ENCODE assay signal across 1 cellular context in the genomic region with DNA sequence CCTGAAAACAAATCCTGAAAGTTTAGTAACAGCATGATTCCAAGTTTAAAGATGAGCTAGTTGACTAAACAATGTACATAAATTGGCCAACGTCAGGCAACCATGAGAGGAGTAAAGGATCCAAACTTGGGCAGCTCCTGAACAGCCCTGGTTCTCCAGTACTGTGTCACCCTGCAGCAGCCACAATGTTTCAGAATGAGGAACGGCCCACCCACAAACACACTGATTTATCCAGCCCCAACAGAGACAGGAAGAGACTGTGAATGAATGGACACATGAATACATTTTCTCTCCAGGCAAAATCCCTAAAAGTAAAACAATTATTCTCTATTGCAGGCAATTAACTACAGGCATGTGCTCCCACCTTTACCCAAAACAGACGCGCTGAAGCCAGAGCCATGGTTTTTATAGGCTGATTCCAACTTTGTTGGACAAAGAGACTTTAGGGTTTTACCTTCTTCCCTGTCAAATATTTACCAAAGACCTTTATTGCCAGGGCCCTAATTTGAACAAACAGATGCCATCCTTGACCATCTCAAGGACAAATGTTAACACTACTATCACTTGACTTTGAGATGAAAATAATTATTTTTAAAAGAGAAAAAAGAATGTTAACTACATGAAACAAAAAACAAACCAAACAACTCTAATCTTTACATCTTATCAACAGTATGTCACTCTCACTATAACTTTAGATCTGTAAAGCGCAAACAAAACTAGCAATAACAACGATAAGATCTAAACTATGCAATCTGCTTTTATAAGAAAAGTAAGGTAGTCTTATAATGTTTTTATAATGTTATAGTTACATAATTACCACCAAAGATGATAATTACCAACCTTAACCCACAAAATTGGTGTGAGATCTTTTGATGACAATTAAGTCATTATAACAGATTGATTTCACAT.
TF ChIP-seq lines count a peak whose summit lies in the region.

No MANE protein-coding gene starts in this region.

TF ChIP-seq in liver, 16 proteins besides CTCF, POLR2A, EP300 and RAD21 (continued from another document):
- peak; percentile 13 to 38 for TF ChIP-seq HNF4A (conservative IDR thresholded peaks at IDR 0.05)
- TF ChIP-seq, protein P1, sequence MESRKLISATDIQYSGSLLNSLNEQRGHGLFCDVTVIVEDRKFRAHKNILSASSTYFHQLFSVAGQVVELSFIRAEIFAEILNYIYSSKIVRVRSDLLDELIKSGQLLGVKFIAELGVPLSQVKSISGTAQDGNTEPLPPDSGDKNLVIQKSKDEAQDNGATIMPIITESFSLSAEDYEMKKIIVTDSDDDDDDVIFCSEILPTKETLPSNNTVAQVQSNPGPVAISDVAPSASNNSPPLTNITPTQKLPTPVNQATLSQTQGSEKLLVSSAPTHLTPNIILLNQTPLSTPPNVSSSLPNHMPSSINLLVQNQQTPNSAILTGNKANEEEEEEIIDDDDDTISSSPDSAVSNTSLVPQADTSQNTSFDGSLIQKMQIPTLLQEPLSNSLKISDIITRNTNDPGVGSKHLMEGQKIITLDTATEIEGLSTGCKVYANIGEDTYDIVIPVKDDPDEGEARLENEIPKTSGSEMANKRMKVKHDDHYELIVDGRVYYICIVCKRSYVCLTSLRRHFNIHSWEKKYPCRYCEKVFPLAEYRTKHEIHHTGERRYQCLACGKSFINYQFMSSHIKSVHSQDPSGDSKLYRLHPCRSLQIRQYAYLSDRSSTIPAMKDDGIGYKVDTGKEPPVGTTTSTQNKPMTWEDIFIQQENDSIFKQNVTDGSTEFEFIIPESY (IDR thresholded peaks at IDR 0.05), result peak; percentile 14
- TF ChIP-seq, protein P2, sequence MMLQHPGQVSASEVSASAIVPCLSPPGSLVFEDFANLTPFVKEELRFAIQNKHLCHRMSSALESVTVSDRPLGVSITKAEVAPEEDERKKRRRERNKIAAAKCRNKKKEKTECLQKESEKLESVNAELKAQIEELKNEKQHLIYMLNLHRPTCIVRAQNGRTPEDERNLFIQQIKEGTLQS (IDR thresholded peaks at IDR 0.05), result no peak
- no peak for TF ChIP-seq EGR1 (IDR thresholded peaks at IDR 0.05; ENCODE audit: low read depth in 2 of 2)
- peak in 1 of 2 donors; percentile 26 for TF ChIP-seq RXRA (IDR thresholded peaks at IDR 0.05)
TF ChIP-seq in liver: peak in this region for 5.
